ENCODE assay signal across 8 cellular contexts in genomic region chr20:63574156-63574828, GRCh38. TPM values are rescaled to one million over a fixed set of nuclear protein-coding genes. Genes with fewer than 3 reads are reported as not detected.
DNase-seq lines count a peak whose midpoint lies in the region; ATAC-seq and TF ChIP-seq lines count a peak whose summit lies in the region.

TSS of gene HELZ2 (minus strand) at chr20:63574239. CDS start at chr20:63572385, 1,854 bp downstream.

- peak within 1 kb of the TSS; percentile 88 to 92 for H3K4me3 Mint-ChIP-seq in CD14-positive monocyte
- H3K4me3 Mint-ChIP-seq in activated CD4-positive, alpha-beta T cell treated with anti-CD3 and anti-CD28 coated beads for 36 hours, result peak within 1 kb of the TSS; percentile 70

- no peaks in the 10 kb centered on the region for H3K9me3 ChIP-seq in duodenal mucosa (ENCODE audit: control insufficient read depth in 1 of 2, low read length in 2 of 2)

- H3K27ac Mint-ChIP-seq in CD14-positive monocyte, result peak within 1 kb of the TSS; percentile 85 to 94 (median 87)
- peak within 1 kb of the TSS; percentile 60 for H3K27ac Mint-ChIP-seq in activated CD4-positive, alpha-beta T cell treated with anti-CD3 and anti-CD28 coated beads for 36 hours

- CTCF ChIA-PET in activated CD4-positive, alpha-beta T cell treated with anti-CD3 and anti-CD28 coated beads for 36 hours (lab: Charles Lee), result no interaction called here

- peaks cover 17% of the 10 kb centered on the region for H3K4me1 Mint-ChIP-seq in CD14-positive monocyte
- H3K4me1 Mint-ChIP-seq in activated CD4-positive, alpha-beta T cell treated with anti-CD3 and anti-CD28 coated beads for 36 hours, result peaks cover 1% of the 10 kb centered on the region

- H3K9ac ChIP-seq in duodenal mucosa (ENCODE audit: low read depth in 1 of 2, low read length in 2 of 2), result peak within 1 kb of the TSS; percentile 84 to 89

- WGBS in lower leg skin, 2 donors, result 37 to 62% methylated on average over 5 to 6 of the region's 40 CpGs

- intact Hi-C loops in CD14-positive monocyte (cut with micrococcal nuclease), result loop anchor here in 1 of 2 donors (5.0 kb wide), 1 partner anchor 163 kb away; the partner anchor contains the start of genes LIME1 and SLC2A4RG
- intact Hi-C loops in activated CD4-positive, alpha-beta T cell treated with anti-CD3 and anti-CD28 coated beads for 36 hours (cut with DNase I, micrococcal nuclease), result no loop called here
- intact Hi-C loops in lower leg skin (cut with DNase I; ENCODE audit: low total_unique reads), result no loop called here

- no peak within 1 kb of the TSS for H3K27ac ChIP-seq in duodenal mucosa (ENCODE audit: low read depth, low read length)

- peaks cover 0 to 12% (median 0%) of the 10 kb centered on the region in 7 donors for H3K9me3 Mint-ChIP-seq in CD14-positive monocyte
- no peaks in the 10 kb centered on the region for H3K9me3 Mint-ChIP-seq in activated CD4-positive, alpha-beta T cell treated with anti-CD3 and anti-CD28 coated beads for 36 hours (ENCODE audit: low read depth)

- TF ChIP-seq CTCF in CD14-positive monocyte (IDR thresholded peaks at IDR 0.05) (no peak), lower leg skin (IDR thresholded peaks at IDR 0.05) (peak in 1 of 3 donors; percentile 21)

- H3K36me3 ChIP-seq in duodenal mucosa (ENCODE audit: control insufficient read depth in 1 of 2, insufficient read depth in 2 of 2, low read length in 2 of 2), result no peaks in the 10 kb centered on the region

- peaks cover 35 to 79% (median 48%) of the 10 kb centered on the region in 3 donors for H3K27me3 Mint-ChIP-seq in CD14-positive monocyte (ENCODE audit: low read depth in 3 of 3)
- H3K27me3 Mint-ChIP-seq in activated CD4-positive, alpha-beta T cell treated with anti-CD3 and anti-CD28 coated beads for 36 hours, result peaks cover 2% of the 10 kb centered on the region

- POLR2A ChIA-PET in activated CD4-positive, alpha-beta T cell treated with anti-CD3 and anti-CD28 coated beads for 36 hours (lab: Charles Lee), result no interaction called here

- ATAC-seq in GM21390 (IDR thresholded peaks at IDR 0.05; ENCODE audit: unreplicated experiment), result peak; percentile 54
- ATAC-seq in activated CD4-positive, alpha-beta T cell treated with anti-CD3 and anti-CD28 coated beads for 36 hours, result peak; percentile 80
- ATAC-seq in HG03571 (IDR thresholded peaks at IDR 0.05; ENCODE audit: unreplicated experiment), result no peak

- DNase-seq in CD14-positive monocyte (ENCODE audit: low spot score) (peak; percentile 75), NCI-H2171 (lab: John Stamatoyannopoulos, UW) (peak; percentile 58), lower leg skin (ENCODE audit: low spot score in 2 of 2) (peak; percentile 65 to 97)
- DNase-seq in activated CD4-positive, alpha-beta T cell treated with anti-CD3 and anti-CD28 coated beads for 36 hours, result peak; percentile 78
- peak; percentile 59 for DNase-seq in stimulated activated CD8-positive, alpha-beta memory T cell treated with anti-CD3 and anti-CD28 coated beads, Interleukin-12 subunit alpha, Interleukin-12 subunit beta, amount 100 ng/mL, for 1 hour (ENCODE audit: low read depth)

- no peak for TF ChIP-seq POLR2A in lower leg skin (IDR thresholded peaks at IDR 0.05)

- H3K4me1 ChIP-seq in duodenal mucosa (ENCODE audit: control insufficient read depth in 1 of 2, insufficient read depth in 2 of 2, low read length in 2 of 2), result peaks cover 11 to 22% of the 10 kb centered on the region in 2 donors

- peaks cover 7 to 9% of the 10 kb centered on the region in 2 donors for H3K36me3 Mint-ChIP-seq in CD14-positive monocyte
- no peaks in the 10 kb centered on the region for H3K36me3 Mint-ChIP-seq in activated CD4-positive, alpha-beta T cell treated with anti-CD3 and anti-CD28 coated beads for 36 hours (ENCODE audit: low read depth)

- H3K4me3 ChIP-seq in duodenal mucosa (ENCODE audit: low read depth in 1 of 2, low read length in 2 of 2) (peak within 1 kb of the TSS; percentile 78 to 84), lower leg skin (ENCODE audit: low read depth, poor library complexity, severe bottlenecking) (peak within 1 kb of the TSS; percentile 41)

- H3K27me3 ChIP-seq in duodenal mucosa (ENCODE audit: control insufficient read depth in 1 of 2, insufficient read depth in 2 of 2, low read length in 2 of 2), result peaks cover 14 to 19% of the 10 kb centered on the region in 2 donors

RNA-seq across cellular contexts. Expression of gene HELZ2, which starts in this region (rescaled TPM):
- polyA plus RNA-seq in CD14-positive monocyte, result 1 to 10 TPM; 3.0 to 3.3 TPM
- total RNA-seq in activated CD4-positive, alpha-beta T cell treated with anti-CD3 and anti-CD28 coated beads for 36 hours, result 10 to 100 TPM; 16.1 to 18.7 TPM
- 10 to 100 TPM; 26.9 to 35.4 (median 28.6) TPM for total RNA-seq in lower leg skin
